ENCODE assay signal across 33 cellular contexts in the genomic region with DNA sequence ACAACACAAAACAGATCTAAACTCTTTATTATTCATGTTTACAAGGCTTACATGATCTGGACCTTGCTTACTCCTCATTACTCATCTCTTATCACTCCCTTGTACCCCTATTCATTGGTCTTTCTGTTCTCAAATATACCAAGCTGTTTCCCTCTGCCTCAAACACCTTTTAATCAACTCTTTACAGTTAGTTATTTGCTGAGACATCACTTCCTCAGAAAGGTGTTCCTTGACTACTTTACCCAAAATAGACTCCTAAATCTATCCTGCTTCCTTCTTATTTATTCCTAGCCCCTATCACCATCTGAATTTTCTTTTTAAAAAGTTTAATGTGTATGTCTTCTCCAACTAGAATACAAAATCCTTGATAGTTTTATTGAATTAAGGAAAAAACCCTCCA.
"Had no signal": no experiment of that assay in that cellular context is flagged by ENCODE, and none has a peak within 500 bp of the region (broad histone marks: within the 10 kb centered on the region; RNA-seq: fewer than 3 reads in every experiment).

No MANE protein-coding gene starts in this region.

- H3K4me3 Mint-ChIP-seq: activated B cell treated with CpG ODN at 0.5 μM for 24 hours; activated CD4-positive, alpha-beta memory T cell treated with anti-CD3 and anti-CD28 coated beads for 36 hours; activated CD4-positive, alpha-beta T cell treated with anti-CD3 and anti-CD28 coated beads, Interleukin-2, amount 10 ng/mL, durations not matched to agents 24 days and 14 days; activated CD8-positive, alpha-beta T cell treated with anti-CD3 and anti-CD28 coated beads for 36 hours; activated naive CD4-positive, alpha-beta T cell treated with anti-CD3 and anti-CD28 coated beads for 36 hours; activated naive CD8-positive, alpha-beta T cell treated with anti-CD3 and anti-CD28 coated beads for 36 hours; activated T-cell treated with anti-CD3 and anti-CD28 coated beads, Interleukin-2, amount 50 U/mL, for 24 hours; brain; T-helper 1 cell treated with Interleukin-12 subunit alpha and Interleukin-12 subunit beta and Interleukin-4 antibody, amounts not matched to agents 30 μg/mL and 1 μg/mL, for 36 hours; T-helper 2 cell treated with Interferon-gamma antibody and Interleukin-4, amounts not matched to agents 5 μg/mL and 100 μg/mL, for 36 hours had no signal

- H3K27me3 ChIP-seq: adrenal gland, ascending aorta, cardiac muscle cell had no signal

- DNase-seq: activated B cell treated with CpG ODN at 0.5 μM for 24 hours; activated CD4-positive, alpha-beta memory T cell treated with anti-CD3 and anti-CD28 coated beads for 36 hours; activated CD4-positive, alpha-beta T cell treated with anti-CD3 and anti-CD28 coated beads for 4 hours; activated CD4-positive, alpha-beta T cell treated with anti-CD3 and anti-CD28 coated beads, Interleukin-2, amount 10 ng/mL, durations not matched to agents 24 days and 14 days; activated CD4-positive, alpha-beta T cell treated with anti-CD3 and anti-CD28 coated beads, Interleukin-2, amount 50 U/mL, for 1 hour; activated CD4-positive, alpha-beta T cell treated with anti-CD3 and anti-CD28 coated beads, Interleukin-2, amount 50 U/mL, for 4 hours; activated CD4-positive, CD25-positive, alpha-beta regulatory T cell treated with anti-CD3 and anti-CD28 coated beads, Interleukin-2, amount 50 U/mL, for 72 hours; activated CD8-positive, alpha-beta memory T cell treated with anti-CD3 and anti-CD28 coated beads, Interleukin-2, amount 50 U/mL, for 48 hours; activated CD8-positive, alpha-beta T cell treated with anti-CD3 and anti-CD28 coated beads for 36 hours; activated effector memory CD4-positive, alpha-beta T cell treated with anti-CD3 and anti-CD28 coated beads, Interleukin-2, amount 50 U/mL, for 16 hours; activated gamma-delta T cell treated with Interleukin-2 at 50 U/mL for 16 hours; activated naive CD4-positive, alpha-beta T cell; activated naive CD4-positive, alpha-beta T cell treated with anti-CD3 and anti-CD28 coated beads for 36 hours; activated naive CD4-positive, alpha-beta T cell treated with anti-CD3 and anti-CD28 coated beads, Interleukin-2, amount 50 U/mL, for 16 hours; activated naive CD8-positive, alpha-beta T cell treated with anti-CD3 and anti-CD28 coated beads for 36 hours; activated T-cell treated with anti-CD3 and anti-CD28 coated beads, Interleukin-2, amount 50 U/mL, for 24 hours; activated T-cell treated with anti-CD3 and anti-CD28 coated beads, Interleukin-2, amount 50 U/mL, for 48 hours; adrenal gland; amygdala; anterior cingulate cortex; T-helper 1 cell; T-helper 2 cell; T-helper 9 cell had no signal

- H3K27ac ChIP-seq: adrenal gland, ascending aorta, cardiac muscle cell, VCaP had no signal

- H3K4me3 ChIP-seq: adrenal gland, ascending aorta, cardiac muscle cell had no signal

- ATAC-seq: activated CD8-positive, alpha-beta T cell treated with anti-CD3 and anti-CD28 coated beads for 36 hours; activated naive CD4-positive, alpha-beta T cell treated with anti-CD3 and anti-CD28 coated beads, Interleukin-2, amount 50 U/mL, for 72 hours had no signal

- H3K9me3 Mint-ChIP-seq: activated B cell treated with CpG ODN at 0.5 μM for 24 hours; activated CD4-positive, alpha-beta memory T cell treated with anti-CD3 and anti-CD28 coated beads for 36 hours; activated CD4-positive, alpha-beta T cell treated with anti-CD3 and anti-CD28 coated beads, Interleukin-2, amount 10 ng/mL, durations not matched to agents 24 days and 14 days; activated CD8-positive, alpha-beta T cell treated with anti-CD3 and anti-CD28 coated beads for 36 hours; activated naive CD4-positive, alpha-beta T cell treated with anti-CD3 and anti-CD28 coated beads for 36 hours; activated naive CD4-positive, alpha-beta T cell treated with anti-CD3 and anti-CD28 coated beads, Interleukin-2, amount 50 U/mL, for 72 hours; activated naive CD8-positive, alpha-beta T cell treated with anti-CD3 and anti-CD28 coated beads for 36 hours; activated T-cell treated with anti-CD3 and anti-CD28 coated beads, Interleukin-2, amount 50 U/mL, for 24 hours; brain; T-helper 1 cell treated with Interleukin-12 subunit alpha and Interleukin-12 subunit beta and Interleukin-4 antibody, amounts not matched to agents 30 μg/mL and 1 μg/mL, for 36 hours; T-helper 2 cell treated with Interferon-gamma antibody and Interleukin-4, amounts not matched to agents 5 μg/mL and 100 μg/mL, for 36 hours had no signal

- FAIRE-seq: bronchial epithelial cell, colon, TTC549 had no signal

- H3K4me1 ChIP-seq: adrenal gland, ascending aorta had no signal

- H3K27ac Mint-ChIP-seq: activated B cell treated with CpG ODN at 0.5 μM for 24 hours; activated CD4-positive, alpha-beta memory T cell treated with anti-CD3 and anti-CD28 coated beads for 36 hours; activated CD4-positive, alpha-beta T cell treated with anti-CD3 and anti-CD28 coated beads, Interleukin-2, amount 10 ng/mL, durations not matched to agents 24 days and 14 days; activated CD8-positive, alpha-beta T cell treated with anti-CD3 and anti-CD28 coated beads for 36 hours; activated naive CD4-positive, alpha-beta T cell treated with anti-CD3 and anti-CD28 coated beads for 36 hours; activated naive CD4-positive, alpha-beta T cell treated with anti-CD3 and anti-CD28 coated beads, Interleukin-2, amount 50 U/mL, for 72 hours; activated naive CD8-positive, alpha-beta T cell treated with anti-CD3 and anti-CD28 coated beads for 36 hours; activated T-cell treated with anti-CD3 and anti-CD28 coated beads, Interleukin-2, amount 50 U/mL, for 24 hours; brain; T-helper 1 cell treated with Interleukin-12 subunit alpha and Interleukin-12 subunit beta and Interleukin-4 antibody, amounts not matched to agents 30 μg/mL and 1 μg/mL, for 36 hours; T-helper 2 cell treated with Interferon-gamma antibody and Interleukin-4, amounts not matched to agents 5 μg/mL and 100 μg/mL, for 36 hours had no signal

- H3K4me1 Mint-ChIP-seq: activated B cell treated with CpG ODN at 0.5 μM for 24 hours; activated CD4-positive, alpha-beta T cell treated with anti-CD3 and anti-CD28 coated beads, Interleukin-2, amount 10 ng/mL, durations not matched to agents 24 days and 14 days; activated naive CD8-positive, alpha-beta T cell treated with anti-CD3 and anti-CD28 coated beads for 36 hours had no signal

- H3K9me3 ChIP-seq: adrenal gland, ascending aorta had no signal

- H3K27me3 Mint-ChIP-seq: activated B cell treated with CpG ODN at 0.5 μM for 24 hours; activated CD4-positive, alpha-beta memory T cell treated with anti-CD3 and anti-CD28 coated beads for 36 hours; activated CD4-positive, alpha-beta T cell treated with anti-CD3 and anti-CD28 coated beads, Interleukin-2, amount 10 ng/mL, durations not matched to agents 24 days and 14 days; activated CD8-positive, alpha-beta T cell treated with anti-CD3 and anti-CD28 coated beads for 36 hours; activated naive CD8-positive, alpha-beta T cell treated with anti-CD3 and anti-CD28 coated beads for 36 hours; activated T-cell treated with anti-CD3 and anti-CD28 coated beads, Interleukin-2, amount 50 U/mL, for 24 hours; brain had no signal

- H3K36me3 ChIP-seq: adrenal gland, cardiac muscle cell had no signal
